1 cellular context compared by ENCODE assay signal in the genomic region with DNA sequence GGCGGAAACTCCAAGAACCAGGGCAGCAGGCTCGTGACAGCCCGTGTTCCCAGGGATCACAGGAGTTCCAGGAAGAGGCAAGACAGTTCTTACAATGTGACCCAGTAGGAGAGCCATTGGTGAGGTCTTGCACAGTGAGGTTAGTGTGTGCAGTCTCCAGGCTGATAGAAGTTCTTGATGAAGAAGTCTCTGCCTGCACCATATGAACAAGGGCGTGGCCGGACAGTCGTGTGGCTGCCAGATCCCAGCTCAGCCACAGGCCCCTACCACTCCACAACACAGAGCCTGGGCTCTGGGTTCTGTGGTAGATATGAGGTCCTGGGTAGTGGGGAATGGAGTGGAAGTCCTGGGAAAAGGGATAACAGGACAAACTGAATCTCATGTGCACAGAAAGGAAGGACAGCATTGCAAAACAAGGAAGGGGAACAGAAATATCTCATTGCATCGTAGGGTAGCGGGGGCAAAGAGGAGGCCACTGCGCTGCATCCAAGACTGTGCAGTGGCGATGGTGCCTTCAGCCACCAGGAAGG.
TF ChIP-seq lines count a peak whose summit lies in the region.

No MANE protein-coding gene starts in this region.

TF ChIP-seq in HepG2, 621 proteins besides CTCF, POLR2A, EP300 and RAD21 (continued from another document and continues in another):
- TF ChIP-seq CAMTA2 (CRISPR knock-in tag; IDR thresholded peaks at IDR 0.05; ENCODE audit: borderline replicate concordance), result no peak
- TF ChIP-seq, protein P1, sequence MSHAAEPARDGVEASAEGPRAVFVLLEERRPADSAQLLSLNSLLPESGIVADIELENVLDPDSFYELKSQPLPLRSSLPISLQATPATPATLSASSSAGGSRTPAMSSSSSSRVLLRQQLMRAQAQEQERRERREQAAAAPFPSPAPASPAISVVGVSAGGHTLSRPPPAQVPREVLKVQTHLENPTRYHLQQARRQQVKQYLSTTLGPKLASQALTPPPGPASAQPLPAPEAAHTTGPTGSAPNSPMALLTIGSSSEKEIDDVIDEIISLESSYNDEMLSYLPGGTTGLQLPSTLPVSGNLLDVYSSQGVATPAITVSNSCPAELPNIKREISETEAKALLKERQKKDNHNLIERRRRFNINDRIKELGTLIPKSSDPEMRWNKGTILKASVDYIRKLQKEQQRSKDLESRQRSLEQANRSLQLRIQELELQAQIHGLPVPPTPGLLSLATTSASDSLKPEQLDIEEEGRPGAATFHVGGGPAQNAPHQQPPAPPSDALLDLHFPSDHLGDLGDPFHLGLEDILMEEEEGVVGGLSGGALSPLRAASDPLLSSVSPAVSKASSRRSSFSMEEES (CRISPR knock-in tag; IDR thresholded peaks at IDR 0.05), result no peak
- TF ChIP-seq, protein P2, sequence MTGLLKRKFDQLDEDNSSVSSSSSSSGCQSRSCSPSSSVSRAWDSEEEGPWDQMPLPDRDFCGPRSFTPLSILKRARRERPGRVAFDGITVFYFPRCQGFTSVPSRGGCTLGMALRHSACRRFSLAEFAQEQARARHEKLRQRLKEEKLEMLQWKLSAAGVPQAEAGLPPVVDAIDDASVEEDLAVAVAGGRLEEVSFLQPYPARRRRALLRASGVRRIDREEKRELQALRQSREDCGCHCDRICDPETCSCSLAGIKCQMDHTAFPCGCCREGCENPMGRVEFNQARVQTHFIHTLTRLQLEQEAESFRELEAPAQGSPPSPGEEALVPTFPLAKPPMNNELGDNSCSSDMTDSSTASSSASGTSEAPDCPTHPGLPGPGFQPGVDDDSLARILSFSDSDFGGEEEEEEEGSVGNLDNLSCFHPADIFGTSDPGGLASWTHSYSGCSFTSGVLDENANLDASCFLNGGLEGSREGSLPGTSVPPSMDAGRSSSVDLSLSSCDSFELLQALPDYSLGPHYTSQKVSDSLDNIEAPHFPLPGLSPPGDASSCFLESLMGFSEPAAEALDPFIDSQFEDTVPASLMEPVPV (CRISPR knock-in tag; IDR thresholded peaks at IDR 0.05), result no peak
- no peak for TF ChIP-seq ETV6 (CRISPR knock-in tag; conservative IDR thresholded peaks at IDR 0.05)
- no peak; the same call in 1 of the 2 replicates for TF ChIP-seq ZBTB21 (CRISPR knock-in tag; IDR thresholded peaks at IDR 0.05)
- TF ChIP-seq ZNF605 (CRISPR knock-in tag; IDR thresholded peaks at IDR 0.05), result no peak
- TF ChIP-seq ZNF274 (CRISPR knock-in tag; IDR thresholded peaks at IDR 0.05), result no peak
- no peak for TF ChIP-seq SMAD9 (CRISPR knock-in tag; IDR thresholded peaks at IDR 0.05)
- TF ChIP-seq ZBTB1 (CRISPR knock-in tag; IDR thresholded peaks at IDR 0.05; ENCODE audit: borderline replicate concordance), result no peak
- TF ChIP-seq SCMH1 (CRISPR knock-in tag; IDR thresholded peaks at IDR 0.05; ENCODE audit: borderline replicate concordance), result no peak
- no peak for TF ChIP-seq MZF1 (CRISPR knock-in tag; IDR thresholded peaks at IDR 0.05; ENCODE audit: borderline replicate concordance)
- 0 out of 2 replicates have a peak, but pooled peaks have one; percentile 40 for TF ChIP-seq ZNF446 (CRISPR knock-in tag; IDR thresholded peaks at IDR 0.05)
- TF ChIP-seq CC2D1A (CRISPR knock-in tag; IDR thresholded peaks at IDR 0.05), result peak; percentile 77; the same call in 1 of the 2 replicates
- TF ChIP-seq, protein P3, sequence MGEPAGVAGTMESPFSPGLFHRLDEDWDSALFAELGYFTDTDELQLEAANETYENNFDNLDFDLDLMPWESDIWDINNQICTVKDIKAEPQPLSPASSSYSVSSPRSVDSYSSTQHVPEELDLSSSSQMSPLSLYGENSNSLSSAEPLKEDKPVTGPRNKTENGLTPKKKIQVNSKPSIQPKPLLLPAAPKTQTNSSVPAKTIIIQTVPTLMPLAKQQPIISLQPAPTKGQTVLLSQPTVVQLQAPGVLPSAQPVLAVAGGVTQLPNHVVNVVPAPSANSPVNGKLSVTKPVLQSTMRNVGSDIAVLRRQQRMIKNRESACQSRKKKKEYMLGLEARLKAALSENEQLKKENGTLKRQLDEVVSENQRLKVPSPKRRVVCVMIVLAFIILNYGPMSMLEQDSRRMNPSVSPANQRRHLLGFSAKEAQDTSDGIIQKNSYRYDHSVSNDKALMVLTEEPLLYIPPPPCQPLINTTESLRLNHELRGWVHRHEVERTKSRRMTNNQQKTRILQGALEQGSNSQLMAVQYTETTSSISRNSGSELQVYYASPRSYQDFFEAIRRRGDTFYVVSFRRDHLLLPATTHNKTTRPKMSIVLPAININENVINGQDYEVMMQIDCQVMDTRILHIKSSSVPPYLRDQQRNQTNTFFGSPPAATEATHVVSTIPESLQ (CRISPR knock-in tag; conservative IDR thresholded peaks at IDR 0.05), result no peak; the same call in 1 of the 2 replicates
- TF ChIP-seq MYNN (CRISPR knock-in tag; IDR thresholded peaks at IDR 0.05; ENCODE audit: low read depth), result no peak
- TF ChIP-seq BRD4 (CRISPR knock-in tag; IDR thresholded peaks at IDR 0.05), result peak; percentile 30; the same call in 1 of the 2 replicates
- TF ChIP-seq, protein P4, sequence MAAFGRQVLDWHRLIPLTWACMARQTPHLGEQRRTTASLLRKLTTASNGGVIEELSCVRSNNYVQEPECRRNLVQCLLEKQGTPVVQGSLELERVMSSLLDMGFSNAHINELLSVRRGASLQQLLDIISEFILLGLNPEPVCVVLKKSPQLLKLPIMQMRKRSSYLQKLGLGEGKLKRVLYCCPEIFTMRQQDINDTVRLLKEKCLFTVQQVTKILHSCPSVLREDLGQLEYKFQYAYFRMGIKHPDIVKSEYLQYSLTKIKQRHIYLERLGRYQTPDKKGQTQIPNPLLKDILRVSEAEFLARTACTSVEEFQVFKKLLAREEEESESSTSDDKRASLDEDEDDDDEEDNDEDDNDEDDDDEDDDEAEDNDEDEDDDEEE (CRISPR knock-in tag; IDR thresholded peaks at IDR 0.05), result 0 out of 2 replicates have a peak, but pooled peaks have one; percentile 43
- TF ChIP-seq, protein P5, sequence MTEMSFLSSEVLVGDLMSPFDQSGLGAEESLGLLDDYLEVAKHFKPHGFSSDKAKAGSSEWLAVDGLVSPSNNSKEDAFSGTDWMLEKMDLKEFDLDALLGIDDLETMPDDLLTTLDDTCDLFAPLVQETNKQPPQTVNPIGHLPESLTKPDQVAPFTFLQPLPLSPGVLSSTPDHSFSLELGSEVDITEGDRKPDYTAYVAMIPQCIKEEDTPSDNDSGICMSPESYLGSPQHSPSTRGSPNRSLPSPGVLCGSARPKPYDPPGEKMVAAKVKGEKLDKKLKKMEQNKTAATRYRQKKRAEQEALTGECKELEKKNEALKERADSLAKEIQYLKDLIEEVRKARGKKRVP (CRISPR knock-in tag; IDR thresholded peaks at IDR 0.05), result 0 out of 4 replicates have a peak, but pooled peaks of 1 of the 2 experiments have one; percentile 19
- TF ChIP-seq KLF11 (CRISPR knock-in tag; IDR thresholded peaks at IDR 0.05), result no peak
- no peak for TF ChIP-seq BRCA1 (CRISPR knock-in tag; IDR thresholded peaks at IDR 0.05)
- no peak for TF ChIP-seq ZNF253 (CRISPR knock-in tag; IDR thresholded peaks at IDR 0.05; ENCODE audit: borderline replicate concordance)
- TF ChIP-seq TAF1 (CRISPR knock-in tag; IDR thresholded peaks at IDR 0.05), result no peak
- no peak for TF ChIP-seq RBM22 (optimal IDR thresholded peaks at IDR 0.05; ENCODE audit: low read length)
- TF ChIP-seq, protein P6, sequence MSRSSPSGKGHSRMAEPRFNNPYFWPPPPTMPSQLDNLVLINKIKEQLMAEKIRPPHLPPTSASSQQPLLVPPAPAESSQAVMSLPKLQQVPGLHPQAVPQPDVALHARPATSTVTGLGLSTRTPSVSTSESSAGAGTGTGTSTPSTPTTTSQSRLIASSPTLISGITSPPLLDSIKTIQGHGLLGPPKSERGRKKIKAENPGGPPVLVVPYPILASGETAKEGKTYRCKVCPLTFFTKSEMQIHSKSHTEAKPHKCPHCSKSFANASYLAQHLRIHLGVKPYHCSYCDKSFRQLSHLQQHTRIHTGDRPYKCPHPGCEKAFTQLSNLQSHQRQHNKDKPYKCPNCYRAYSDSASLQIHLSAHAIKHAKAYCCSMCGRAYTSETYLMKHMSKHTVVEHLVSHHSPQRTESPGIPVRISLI (CRISPR knock-in tag; IDR thresholded peaks at IDR 0.05; ENCODE audit: borderline replicate concordance), result no peak
- TF ChIP-seq, protein P7, sequence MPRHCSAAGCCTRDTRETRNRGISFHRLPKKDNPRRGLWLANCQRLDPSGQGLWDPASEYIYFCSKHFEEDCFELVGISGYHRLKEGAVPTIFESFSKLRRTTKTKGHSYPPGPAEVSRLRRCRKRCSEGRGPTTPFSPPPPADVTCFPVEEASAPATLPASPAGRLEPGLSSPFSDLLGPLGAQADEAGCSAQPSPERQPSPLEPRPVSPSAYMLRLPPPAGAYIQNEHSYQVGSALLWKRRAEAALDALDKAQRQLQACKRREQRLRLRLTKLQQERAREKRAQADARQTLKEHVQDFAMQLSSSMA (CRISPR knock-in tag; IDR thresholded peaks at IDR 0.05), result no peak
- no peak for TF ChIP-seq U2AF2 (IDR thresholded peaks at IDR 0.05; ENCODE audit: low read depth, low read length)
- TF ChIP-seq TEAD3 (CRISPR knock-in tag; optimal IDR thresholded peaks at IDR 0.05; ENCODE audit: borderline replicate concordance), result no peak
- no peak for TF ChIP-seq RAD51 (IDR thresholded peaks at IDR 0.05; ENCODE audit: borderline replicate concordance)
- TF ChIP-seq POGZ (CRISPR knock-in tag; IDR thresholded peaks at IDR 0.05), result no peak
- peak; percentile 36; the same call in 1 of the 2 replicates for TF ChIP-seq ZFP41 (CRISPR knock-in tag; IDR thresholded peaks at IDR 0.05; ENCODE audit: borderline replicate concordance)
- no peak for TF ChIP-seq RARA (CRISPR knock-in tag; IDR thresholded peaks at IDR 0.05)
- no peak for TF ChIP-seq HDAC2 (CRISPR knock-in tag; IDR thresholded peaks at IDR 0.05)
- TF ChIP-seq ZNF224 (CRISPR knock-in tag; IDR thresholded peaks at IDR 0.05), result no peak
- TF ChIP-seq FOXO1 (CRISPR knock-in tag; IDR thresholded peaks at IDR 0.05), result no peak
- TF ChIP-seq RNF2 (conservative IDR thresholded peaks at IDR 0.05; ENCODE audit: low read depth), result no peak
- no peak for TF ChIP-seq TMF1 (CRISPR knock-in tag; IDR thresholded peaks at IDR 0.05; ENCODE audit: low read depth)
- TF ChIP-seq EHMT2 (IDR thresholded peaks at IDR 0.05; ENCODE audit: borderline replicate concordance, low read depth, low read length), result no peak
- TF ChIP-seq ZFY (CRISPR knock-in tag; IDR thresholded peaks at IDR 0.05), result no peak; the same call in 1 of the 2 replicates
- TF ChIP-seq ZKSCAN5 (CRISPR knock-in tag; IDR thresholded peaks at IDR 0.05), result no peak
- TF ChIP-seq ISX (CRISPR knock-in tag; conservative IDR thresholded peaks at IDR 0.05), result no peak
- TF ChIP-seq KDM5B (CRISPR knock-in tag; IDR thresholded peaks at IDR 0.05; ENCODE audit: borderline replicate concordance), result peak; percentile 9; the same call in 1 of the 2 replicates
- TF ChIP-seq CEBPG (CRISPR knock-in tag; IDR thresholded peaks at IDR 0.05), result peak; percentile 14; the same call in 1 of the 2 replicates
- TF ChIP-seq, protein P8, sequence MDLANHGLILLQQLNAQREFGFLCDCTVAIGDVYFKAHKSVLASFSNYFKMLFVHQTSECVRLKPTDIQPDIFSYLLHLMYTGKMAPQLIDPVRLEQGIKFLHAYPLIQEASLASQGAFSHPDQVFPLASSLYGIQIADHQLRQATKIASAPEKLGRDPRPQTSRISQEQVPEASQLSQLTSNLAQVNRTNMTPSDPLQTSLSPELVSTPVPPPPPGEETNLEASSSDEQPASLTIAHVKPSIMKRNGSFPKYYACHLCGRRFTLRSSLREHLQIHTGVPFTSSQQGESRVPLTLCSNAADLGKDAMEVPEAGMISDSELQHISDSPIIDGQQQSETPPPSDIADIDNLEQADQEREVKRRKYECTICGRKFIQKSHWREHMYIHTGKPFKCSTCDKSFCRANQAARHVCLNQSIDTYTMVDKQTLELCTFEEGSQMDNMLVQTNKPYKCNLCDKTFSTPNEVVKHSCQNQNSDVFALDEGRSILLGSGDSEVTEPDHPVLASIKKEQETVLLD (CRISPR knock-in tag; IDR thresholded peaks at IDR 0.05; ENCODE audit: low read depth), result 0 out of 2 replicates have a peak, but pooled peaks have one; percentile 4
- no peak for TF ChIP-seq NFIB (CRISPR knock-in tag; IDR thresholded peaks at IDR 0.05; ENCODE audit: borderline replicate concordance)
- TF ChIP-seq CHCHD3 (CRISPR knock-in tag; IDR thresholded peaks at IDR 0.05), result 0 out of 2 replicates have a peak, but pooled peaks have one; percentile 61
- TF ChIP-seq ZNF737 (CRISPR knock-in tag; IDR thresholded peaks at IDR 0.05; ENCODE audit: borderline replicate concordance), result no peak
- TF ChIP-seq, protein P9, sequence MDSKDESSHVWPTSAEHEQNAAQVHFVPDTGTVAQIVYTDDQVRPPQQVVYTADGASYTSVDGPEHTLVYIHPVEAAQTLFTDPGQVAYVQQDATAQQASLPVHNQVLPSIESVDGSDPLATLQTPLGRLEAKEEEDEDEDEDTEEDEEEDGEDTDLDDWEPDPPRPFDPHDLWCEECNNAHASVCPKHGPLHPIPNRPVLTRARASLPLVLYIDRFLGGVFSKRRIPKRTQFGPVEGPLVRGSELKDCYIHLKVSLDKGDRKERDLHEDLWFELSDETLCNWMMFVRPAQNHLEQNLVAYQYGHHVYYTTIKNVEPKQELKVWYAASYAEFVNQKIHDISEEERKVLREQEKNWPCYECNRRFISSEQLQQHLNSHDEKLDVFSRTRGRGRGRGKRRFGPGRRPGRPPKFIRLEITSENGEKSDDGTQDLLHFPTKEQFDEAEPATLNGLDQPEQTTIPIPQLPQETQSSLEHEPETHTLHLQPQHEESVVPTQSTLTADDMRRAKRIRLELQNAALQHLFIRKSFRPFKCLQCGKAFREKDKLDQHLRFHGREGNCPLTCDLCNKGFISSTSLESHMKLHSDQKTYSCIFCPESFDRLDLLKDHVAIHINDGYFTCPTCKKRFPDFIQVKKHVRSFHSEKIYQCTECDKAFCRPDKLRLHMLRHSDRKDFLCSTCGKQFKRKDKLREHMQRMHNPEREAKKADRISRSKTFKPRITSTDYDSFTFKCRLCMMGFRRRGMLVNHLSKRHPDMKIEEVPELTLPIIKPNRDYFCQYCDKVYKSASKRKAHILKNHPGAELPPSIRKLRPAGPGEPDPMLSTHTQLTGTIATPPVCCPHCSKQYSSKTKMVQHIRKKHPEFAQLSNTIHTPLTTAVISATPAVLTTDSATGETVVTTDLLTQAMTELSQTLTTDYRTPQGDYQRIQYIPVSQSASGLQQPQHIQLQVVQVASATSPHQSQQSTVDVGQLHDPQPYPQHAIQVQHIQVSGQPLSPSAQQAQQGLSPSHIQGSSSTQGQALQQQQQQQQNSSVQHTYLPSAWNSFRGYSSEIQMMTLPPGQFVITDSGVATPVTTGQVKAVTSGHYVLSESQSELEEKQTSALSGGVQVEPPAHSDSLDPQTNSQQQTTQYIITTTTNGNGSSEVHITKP (CRISPR knock-in tag; IDR thresholded peaks at IDR 0.05; ENCODE audit: low read depth), result no peak
- TF ChIP-seq ZNF709 (CRISPR knock-in tag; IDR thresholded peaks at IDR 0.05), result no peak; the same call in 1 of the 2 replicates
- TF ChIP-seq, protein P10, sequence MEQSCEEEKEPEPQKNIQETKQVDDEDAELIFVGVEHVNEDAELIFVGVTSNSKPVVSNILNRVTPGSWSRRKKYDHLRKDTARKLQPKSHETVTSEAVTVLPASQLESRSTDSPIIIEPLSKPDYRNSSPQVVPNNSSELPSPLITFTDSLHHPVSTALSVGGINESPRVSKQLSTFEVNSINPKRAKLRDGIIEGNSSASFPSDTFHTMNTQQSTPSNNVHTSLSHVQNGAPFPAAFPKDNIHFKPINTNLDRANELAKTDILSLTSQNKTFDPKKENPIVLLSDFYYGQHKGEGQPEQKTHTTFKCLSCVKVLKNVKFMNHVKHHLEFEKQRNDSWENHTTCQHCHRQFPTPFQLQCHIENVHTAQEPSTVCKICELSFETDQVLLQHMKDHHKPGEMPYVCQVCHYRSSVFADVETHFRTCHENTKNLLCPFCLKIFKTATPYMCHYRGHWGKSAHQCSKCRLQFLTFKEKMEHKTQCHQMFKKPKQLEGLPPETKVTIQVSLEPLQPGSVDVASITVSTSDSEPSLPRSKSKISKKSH (CRISPR knock-in tag; IDR thresholded peaks at IDR 0.05; ENCODE audit: borderline replicate concordance), result no peak
- no peak; the same call in 1 of the 2 replicates for TF ChIP-seq ELF4 (CRISPR knock-in tag; IDR thresholded peaks at IDR 0.05; ENCODE audit: borderline replicate concordance)
